In genomic region chr9:124469011-124469832, GRCh38 we compare ENCODE assay signal across 24 cellular contexts. TPM values are rescaled to one million over a fixed set of nuclear protein-coding genes. Genes with fewer than 3 reads are reported as not detected.
"Had no signal": no experiment of that assay in that cellular context is flagged by ENCODE, and none has a peak within 500 bp of the region (broad histone marks: within the 10 kb centered on the region; RNA-seq: fewer than 3 reads in every experiment).

No MANE protein-coding gene starts in this region.

- DNase-seq: activated CD4-positive, alpha-beta T cell treated with anti-CD3 and anti-CD28 coated beads for 4 hours; activated CD4-positive, alpha-beta T cell treated with anti-CD3 and anti-CD28 coated beads, Interleukin-2, amount 50 U/mL, for 48 hours; activated CD4-positive, CD25-positive, alpha-beta regulatory T cell; activated naive CD4-positive, alpha-beta T cell treated with Interleukin-2 at 50 U/mL for 16 hours; activated naive CD8-positive, alpha-beta T cell treated with anti-CD3 and anti-CD28 coated beads for 36 hours; activated T-cell treated with anti-CD3 and anti-CD28 coated beads, Interleukin-2, amount 50 U/mL, for 48 hours; mammary epithelial cell; stimulated activated CD4-positive, alpha-beta T cell treated with anti-CD3 and anti-CD28 coated beads, Interleukin-4, amount 100 ng/mL, for 1 hour; stimulated activated naive CD8-positive, alpha-beta T cell treated with anti-CD3 and anti-CD28 coated beads, Interleukin-15, Interleukin-2, amounts not matched to agents 100 U/mL and 50 U/mL, for 24 hours; T1000 had no signal

- H3K36me3 ChIP-seq: breast epithelium, left lung, prostate gland, upper lobe of left lung had no signal

- H3K36me3 Mint-ChIP-seq: activated naive CD8-positive, alpha-beta T cell treated with anti-CD3 and anti-CD28 coated beads for 36 hours had no signal

- H3K4me3 ChIP-seq: breast epithelium, coronary artery, left lung, prostate gland, upper lobe of left lung had no signal

- H3K27ac Mint-ChIP-seq: activated naive CD8-positive, alpha-beta T cell treated with anti-CD3 and anti-CD28 coated beads for 36 hours; T-helper 1 cell treated with Interleukin-12 subunit alpha and Interleukin-12 subunit beta and Interleukin-4 antibody, amounts not matched to agents 30 μg/mL and 1 μg/mL, for 36 hours had no signal

- H3K27me3 Mint-ChIP-seq: activated naive CD8-positive, alpha-beta T cell treated with anti-CD3 and anti-CD28 coated beads for 36 hours had no signal

- H3K4me1 ChIP-seq: breast epithelium, left lung, prostate gland, upper lobe of left lung had no signal

- H3K4me3 Mint-ChIP-seq: activated naive CD8-positive, alpha-beta T cell treated with anti-CD3 and anti-CD28 coated beads for 36 hours; neural crest cell; T-helper 1 cell treated with Interleukin-12 subunit alpha and Interleukin-12 subunit beta and Interleukin-4 antibody, amounts not matched to agents 30 μg/mL and 1 μg/mL, for 36 hours had no signal

- ATAC-seq: left lung; stimulated activated naive CD8-positive, alpha-beta T cell treated with anti-CD3 and anti-CD28 coated beads, Interleukin-15, Interleukin-2, amounts not matched to agents 100 U/mL and 50 U/mL, for 24 hours had no signal

- H3K9me3 ChIP-seq: breast epithelium, left lung, prostate gland, upper lobe of left lung had no signal

- H3K9me3 Mint-ChIP-seq: activated naive CD8-positive, alpha-beta T cell treated with anti-CD3 and anti-CD28 coated beads for 36 hours; neural crest cell; T-helper 1 cell treated with Interleukin-12 subunit alpha and Interleukin-12 subunit beta and Interleukin-4 antibody, amounts not matched to agents 30 μg/mL and 1 μg/mL, for 36 hours had no signal

- H3K27me3 ChIP-seq: breast epithelium, upper lobe of left lung had no signal

- H3K4me1 Mint-ChIP-seq: activated naive CD8-positive, alpha-beta T cell treated with anti-CD3 and anti-CD28 coated beads for 36 hours; neural crest cell had no signal

- H3K27ac ChIP-seq: breast epithelium, coronary artery, left lung, prostate gland, upper lobe of left lung had no signal

RNA-seq across cellular contexts. Expression of gene ADGRD2, which starts 19.0 kb away (rescaled TPM):
- total RNA-seq: activated naive CD8-positive, alpha-beta T cell treated with anti-CD3 and anti-CD28 coated beads for 36 hours; epithelial cell of proximal tubule; fibroblast of villous mesenchyme; glomerular endothelial cell; kidney epithelial cell; left lung; myocyte; osteoblast; subcutaneous adipose tissue; upper lobe of left lung had no signal

RNA-seq across cellular contexts. Expression of gene NR5A1, which starts 38.0 kb away (rescaled TPM):
- total RNA-seq: activated naive CD8-positive, alpha-beta T cell treated with anti-CD3 and anti-CD28 coated beads for 36 hours; breast epithelium; epithelial cell of proximal tubule; fibroblast of villous mesenchyme; glomerular endothelial cell; kidney epithelial cell; mammary epithelial cell; myocyte; osteoblast; subcutaneous adipose tissue had no signal
- polyA plus RNA-seq: mammary epithelial cell had no signal
